8 cellular contexts compared by ENCODE assay signal in genomic region chr4:141220655-141221605, GRCh38. TPM values are rescaled to one million over a fixed set of nuclear protein-coding genes. Genes with fewer than 3 reads are reported as not detected.
DNase-seq lines count a peak whose midpoint lies in the region; ATAC-seq, FAIRE-seq and TF ChIP-seq lines count a peak whose summit lies in the region.

Gene ZNF330 (plus strand): TSS chr4:141220895. CDS start chr4:141222372, 1,477 bp downstream.

- H3K4me1 Mint-ChIP-seq in chondrocyte (ENCODE audit: low read depth) = peaks cover 30% of the 10 kb centered on the region

- H3K27ac Mint-ChIP-seq in chondrocyte (ENCODE audit: unreplicated experiment) = peak within 1 kb of the TSS; percentile 99

- peaks cover 8% of the 10 kb centered on the region for H3K4me1 ChIP-seq in keratinocyte (ENCODE audit: control insufficient read depth, extremely low read depth, insufficient read depth, low read length)

- peaks cover 38% of the 10 kb centered on the region for H3K79me2 ChIP-seq in keratinocyte (ENCODE audit: control insufficient read depth, insufficient read depth, low read length)

- H3K27me3 ChIP-seq in keratinocyte (ENCODE audit: control insufficient read depth, extremely low read depth, insufficient read depth, low read length) = no peaks in the 10 kb centered on the region

- H3K27me3 Mint-ChIP-seq in chondrocyte (ENCODE audit: low read depth) = no peaks in the 10 kb centered on the region

- H3K4me2 ChIP-seq in keratinocyte (ENCODE audit: control insufficient read depth, extremely low read depth, insufficient read depth, low read depth, low read length) = peak within 1 kb of the TSS; percentile 87

- H3K9me1 ChIP-seq in keratinocyte (ENCODE audit: control insufficient read depth, extremely low read depth, insufficient read depth, low read length) = no peaks in the 10 kb centered on the region

- H3K9ac ChIP-seq in keratinocyte (ENCODE audit: control insufficient read depth, extremely low read depth, insufficient read depth, low read length) = peak within 1 kb of the TSS; percentile 95

- dilution Hi-C loops in keratinocyte (cut with MboI; ENCODE audit: extremely low pct_ligation_motif_present, low sequenced_read_pairs) = no loop called here

- H3K9me3 Mint-ChIP-seq in chondrocyte (ENCODE audit: low read depth) = no peaks in the 10 kb centered on the region

- peak within 1 kb of the TSS; percentile 93 for H3K4me3 Mint-ChIP-seq in chondrocyte (ENCODE audit: unreplicated experiment)

- peaks cover 6% of the 10 kb centered on the region for H3K36me3 Mint-ChIP-seq in chondrocyte (ENCODE audit: low read depth)

- no peaks in the 10 kb centered on the region for H4K20me1 ChIP-seq in keratinocyte (ENCODE audit: control insufficient read depth, extremely low read depth, insufficient read depth, low read length)

- TF ChIP-seq CTCF in AG10803 (conservative IDR thresholded peaks at IDR 0.05; ENCODE audit: low read length) (peak; percentile 32), chondrocyte (IDR thresholded peaks at IDR 0.05) (peak; percentile 75), keratinocyte (optimal IDR thresholded peaks at IDR 0.05 in 1 of 3, IDR thresholded peaks at IDR 0.05 in 1 of 3, conservative IDR thresholded peaks at IDR 0.05 in 1 of 3; ENCODE audit: extremely low read depth in 1 of 3, insufficient read depth in 2 of 3, low read length in 3 of 3) (peak; percentile 13 to 42 (median 24))

- DNase-seq in AG10803 (ENCODE audit: low read depth) = peak; percentile 92
- DNase-seq in NCI-H345 treated with DMSO at 0.1 percent for 48 hours (lab: John Stamatoyannopoulos, UW; ENCODE audit: unreplicated experiment) = peak; percentile 40
- peak; percentile 83 for DNase-seq in activated CD4-positive, alpha-beta T cell treated with anti-CD3 and anti-CD28 coated beads for 1 hour
- peak; percentile 97 for DNase-seq in chondrocyte (ENCODE audit: low spot score)
- DNase-seq in keratinocyte (ENCODE audit: low read depth, low spot score) = peak; percentile 58
- peak; percentile 81 to 90 for DNase-seq in stimulated activated CD4-positive, alpha-beta T cell treated with anti-CD3 and anti-CD28 coated beads, Interleukin-15, amount 100 ng/mL, for 1 hour (ENCODE audit: low read depth in 1 of 2, low spot score in 1 of 2)

- ATAC-seq in GM18870 (IDR thresholded peaks at IDR 0.05; ENCODE audit: unreplicated experiment) = peak; percentile 81
- peak; percentile 90 for ATAC-seq in HG03135 (IDR thresholded peaks at IDR 0.05; ENCODE audit: unreplicated experiment)

- peak within 1 kb of the TSS; percentile 92 for H3K27ac ChIP-seq in keratinocyte (ENCODE audit: control insufficient read depth, insufficient read depth, low read length)

- FAIRE-seq in keratinocyte (lab: Jason Lieb, UNC) = peak; percentile 79

- no peaks in the 10 kb centered on the region for H3K9me3 ChIP-seq in keratinocyte (ENCODE audit: control insufficient read depth, low read depth, low read length)

- peaks cover 2 to 4% of the 10 kb centered on the region in 2 experiments for H3K36me3 ChIP-seq in keratinocyte (ENCODE audit: control insufficient read depth in 2 of 2, extremely low read depth in 1 of 2, insufficient read depth in 2 of 2, low read length in 2 of 2)

- H3K4me3 ChIP-seq in AG10803 (ENCODE audit: low read length) (peak within 1 kb of the TSS; percentile 83), keratinocyte (ENCODE audit: control insufficient read depth in 2 of 3, extremely low read depth in 1 of 3, insufficient read depth in 2 of 3, low read depth in 1 of 3, low read length in 3 of 3) (peak within 1 kb of the TSS; percentile 98 to 100 (median 99))

- H2AFZ ChIP-seq in keratinocyte (ENCODE audit: control insufficient read depth, low read length) = peak within 1 kb of the TSS; percentile 98

RNA-seq across cellular contexts. Expression of gene ZNF330, which starts in this region (rescaled TPM):
- 19.6 to 25.9 TPM (median 25.9 TPM) in 3 replicates for total RNA-seq in chondrocyte
- polyA plus RNA-seq in keratinocyte = 19.2 to 31.1 TPM (median 24.9 TPM) in 3 replicates
- 59.9 TPM for polyA plus RNA-seq in keratinocyte (2011; ENCODE audit: low read depth)
- 17.8 and 27.1 TPM in 2 replicates for polyA plus RNA-seq in keratinocyte (2011; cell fraction: cytosol; rRNA removed)
- 28.4 and 32.7 TPM in 2 replicates for polyA plus RNA-seq in keratinocyte (2011; cell fraction: nucleus; rRNA removed)
- 24.2 and 36.8 TPM in 2 replicates for polyA plus RNA-seq in keratinocyte (2012; ENCODE audit: low replicate concordance)
- 6.6 to 31.9 TPM (median 20.9 TPM) in 3 replicates for polyA minus RNA-seq in keratinocyte
- polyA minus RNA-seq in keratinocyte (2011; cell fraction: cytosol; rRNA and poly(A)+ RNA removed) = 21.7 TPM
- polyA minus RNA-seq in keratinocyte (2011; cell fraction: nucleus; rRNA and poly(A)+ RNA removed) = 9.8 and 11.8 TPM in 2 replicates

Comparison
In these comparisons a context has a peak if more than half of its experiments do, and no peak if none do; other contexts are left out.
1. Peak in every context shown above with its lines: DNase-seq, ATAC-seq, H3K4me3 ChIP-seq and H3K27ac ChIP-seq.
2. DNase-seq: peak in every context shown above with its lines; median percentile 97 in chondrocyte; 92 in AG10803; 86 in stimulated activated CD4-positive, alpha-beta T cell treated with anti-CD3 and anti-CD28 coated beads, Interleukin-15, amount 100 ng/mL, for 1 hour; 83 in activated CD4-positive, alpha-beta T cell treated with anti-CD3 and anti-CD28 coated beads for 1 hour; 58 in keratinocyte; 40 in NCI-H345 treated with DMSO at 0.1 percent for 48 hours.
3. CTCF ChIP-seq: peak in every context shown above with its lines; median percentile 75 in chondrocyte; 32 in AG10803; 24 in keratinocyte.